ENCODE assay signal across 8 cellular contexts in genomic region chr12:26651566-26652188, GRCh38.
DNase-seq lines count a peak whose midpoint lies in the region; ATAC-seq and TF ChIP-seq lines count a peak whose summit lies in the region.

No MANE protein-coding gene starts in this region.

- H4K20me1 ChIP-seq in SU-DHL-6 (ENCODE audit: low read depth, low read length), result no peaks in the 10 kb centered on the region

- H2AFZ ChIP-seq in SU-DHL-6 (ENCODE audit: low read depth, low read length, severe bottlenecking), result no peak overlapping the region

- no peaks in the 10 kb centered on the region for H3K27me3 ChIP-seq in SU-DHL-6 (ENCODE audit: low read length)
- no peaks in the 10 kb centered on the region for H3K27me3 ChIP-seq in liver (ENCODE audit: control insufficient read depth in 4 of 4, insufficient read depth in 4 of 4, low read length in 3 of 4)

- WGBS in liver, result 46% methylated on average over 7 of the region's 7 CpGs

- H3K4me2 ChIP-seq in SU-DHL-6 (ENCODE audit: low read depth, low read length, poor library complexity, severe bottlenecking), result no peak overlapping the region

- H3K9me2 ChIP-seq in SU-DHL-6 (replicated peaks; ENCODE audit: insufficient read depth, low read length), result no peaks in the 10 kb centered on the region

- no peak overlapping the region for H3K4me3 Mint-ChIP-seq in stimulated activated naive CD8-positive, alpha-beta T cell treated with anti-CD3 and anti-CD28 coated beads, Interleukin-15, amount 100 ng/mL, for 72 hours

- no peaks in the 10 kb centered on the region for H3F3A ChIP-seq in SU-DHL-6 (ENCODE audit: insufficient read depth)

- ATAC-seq in stimulated activated naive CD8-positive, alpha-beta T cell treated with anti-CD3 and anti-CD28 coated beads, Interleukin-15, amount 100 ng/mL, for 72 hours, result no peak
- ATAC-seq in GM21423 (IDR thresholded peaks at IDR 0.05; ENCODE audit: unreplicated experiment), result no peak

- H3K27ac Mint-ChIP-seq in stimulated activated naive CD8-positive, alpha-beta T cell treated with anti-CD3 and anti-CD28 coated beads, Interleukin-15, amount 100 ng/mL, for 72 hours, result no peak overlapping the region

- H3K4me3 ChIP-seq in SU-DHL-6 (ENCODE audit: insufficient read depth, low read length, poor library complexity, severe bottlenecking) (no peak overlapping the region), liver (ENCODE audit: low read depth in 1 of 3, low read length in 3 of 3) (no peak overlapping the region)

- peak; percentile 70 for TF ChIP-seq CTCF in SU-DHL-6 (IDR thresholded peaks at IDR 0.05; ENCODE audit: insufficient read depth, low read length, poor library complexity, severe bottlenecking)
- TF ChIP-seq CTCF in liver (IDR thresholded peaks at IDR 0.05; ENCODE audit: low read depth, low read length, missing input control), result peak; percentile 74

- H3K9ac ChIP-seq in SU-DHL-6 (ENCODE audit: low read length) (no peak overlapping the region), liver (ENCODE audit: low read depth in 1 of 2, low read length in 2 of 2) (no peak overlapping the region)

- peaks cover 0 to 10% of the 10 kb centered on the region in 2 donors for H3K9me3 Mint-ChIP-seq in stimulated activated naive CD8-positive, alpha-beta T cell treated with anti-CD3 and anti-CD28 coated beads, Interleukin-15, amount 100 ng/mL, for 72 hours

- no peaks in the 10 kb centered on the region for H3K4me1 Mint-ChIP-seq in stimulated activated naive CD8-positive, alpha-beta T cell treated with anti-CD3 and anti-CD28 coated beads, Interleukin-15, amount 100 ng/mL, for 72 hours

- no peak overlapping the region for H3K27ac ChIP-seq in SU-DHL-6 (ENCODE audit: low read depth, low read length)
- H3K27ac ChIP-seq in liver (ENCODE audit: low read depth in 1 of 2, low read length in 2 of 2), result no peak overlapping the region

- DNase-seq in stimulated activated CD4-positive, alpha-beta T cell treated with anti-CD3 and anti-CD28 coated beads, Interleukin-12 subunit alpha, Interleukin-12 subunit beta, amount 100 ng/mL, for 4 hours, result peak; percentile 6
- DNase-seq in stimulated activated CD4-positive, alpha-beta T cell treated with anti-CD3 and anti-CD28 coated beads, Interleukin-4, amount 100 ng/mL, for 1 hour, result no peak
- DNase-seq in NCI-H1105 treated with DMSO at 0.1 percent for 48 hours (lab: John Stamatoyannopoulos, UW) (peak; percentile 57), dermis microvascular lymphatic vessel endothelial cell (ENCODE audit: low read depth in 2 of 2) (peak; percentile 66 to 78)
- DNase-seq in stimulated activated naive CD8-positive, alpha-beta T cell treated with anti-CD3 and anti-CD28 coated beads, Interleukin-15, amount 100 ng/mL, for 72 hours, result peak; percentile 32 to 45

- no peaks in the 10 kb centered on the region for H3K27me3 Mint-ChIP-seq in stimulated activated naive CD8-positive, alpha-beta T cell treated with anti-CD3 and anti-CD28 coated beads, Interleukin-15, amount 100 ng/mL, for 72 hours

- TF ChIP-seq RAD21 in liver (IDR thresholded peaks at IDR 0.05), result peak; percentile 93

- H3K36me3 ChIP-seq in SU-DHL-6 (ENCODE audit: low read length) (no peaks in the 10 kb centered on the region), liver (ENCODE audit: control insufficient read depth in 4 of 4, insufficient read depth in 3 of 4, low read depth in 1 of 4, low read length in 3 of 4) (peaks cover 8 to 53% (median 39%) of the 10 kb centered on the region in 4 donors)

- H3K4me1 ChIP-seq in liver (ENCODE audit: control insufficient read depth in 4 of 4, insufficient read depth in 4 of 4, low read length in 3 of 4), result peaks cover 0 to 17% (median 10%) of the 10 kb centered on the region in 4 donors

- no peaks in the 10 kb centered on the region for H3K9me3 ChIP-seq in SU-DHL-6 (ENCODE audit: insufficient read depth, low read length)
- H3K9me3 ChIP-seq in liver (ENCODE audit: control insufficient read depth in 4 of 4, low read length in 3 of 4), result no peaks in the 10 kb centered on the region

- no peaks in the 10 kb centered on the region for H3K79me2 ChIP-seq in SU-DHL-6 (ENCODE audit: insufficient read depth, low read length)

TF ChIP-seq in liver, 16 proteins besides CTCF, POLR2A, EP300 and RAD21:
- TF ChIP-seq FOXA2 (IDR thresholded peaks at IDR 0.05) (peak; percentile 13), FOXA1 (IDR thresholded peaks at IDR 0.05) (no peak)
